13 cellular contexts compared by ENCODE assay signal in the genomic region with DNA sequence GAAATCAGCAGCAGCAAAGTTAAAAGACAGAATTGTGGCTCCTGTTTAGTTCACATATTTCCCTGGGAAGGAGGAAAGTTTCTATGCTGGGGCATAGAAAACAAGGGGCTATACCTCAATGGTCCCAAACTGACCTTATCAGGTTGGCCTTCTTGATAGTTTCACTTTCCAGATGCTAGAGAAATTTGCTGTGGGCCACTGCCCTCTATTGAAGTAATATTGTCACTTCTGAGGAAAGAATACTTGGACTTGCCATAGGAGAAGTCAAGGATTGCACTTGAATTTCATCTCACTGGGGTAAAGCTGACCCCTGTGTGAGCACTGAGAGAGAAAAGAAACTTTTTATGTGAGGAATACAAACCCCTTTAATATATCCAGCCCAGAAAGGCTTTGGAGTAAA. TPM values are rescaled to one million over a fixed set of nuclear protein-coding genes. Genes with fewer than 3 reads are reported as not detected.
DNase-seq lines count a peak whose midpoint lies in the region; ATAC-seq and TF ChIP-seq lines count a peak whose summit lies in the region.
"Had no signal": no experiment of that assay in that cellular context is flagged by ENCODE, and none has a peak within 500 bp of the region (broad histone marks: within the 10 kb centered on the region; RNA-seq: fewer than 3 reads in every experiment).

No MANE protein-coding gene starts in this region.

- H2BK5ac ChIP-seq in trophoblast cell (ENCODE audit: low read depth, low read length, poor library complexity), result no peak overlapping the region

- in situ Hi-C loops in brain microvascular endothelial cell (cut with HindIII; ENCODE audit: low pct_ligation_motif_present, low sequenced_read_pairs), result no loop called here

- no peak overlapping the region for H4K8ac ChIP-seq in trophoblast cell (ENCODE audit: low read depth, low read length)

- H2AFZ ChIP-seq in trophoblast cell (ENCODE audit: insufficient read depth, low read length, poor library complexity), result no peak overlapping the region

- peak overlapping the region; percentile 32 for H4K91ac ChIP-seq in trophoblast cell (ENCODE audit: low read depth, low read length)

- H3K27me3 ChIP-seq in brain microvascular endothelial cell (replicated peaks), result no peaks in the 10 kb centered on the region
- H3K27me3 ChIP-seq in trophoblast cell (ENCODE audit: insufficient read depth, low read length), result no peaks in the 10 kb centered on the region
- H3K27me3 ChIP-seq in spleen (replicated peaks in 1 of 7), result no peaks in the 10 kb centered on the region

- DNase-seq in GM10266 (ENCODE audit: extremely low spot score) (no peak), brain microvascular endothelial cell (no peak), trophoblast cell (peak in 1 of 2 donors; percentile 44), glutamatergic neuron (no peak), spleen (no peak)
- DNase-seq: activated naive CD4-positive, alpha-beta T cell treated with anti-CD3 and anti-CD28 coated beads, Interleukin-2, amount 50 U/mL, for 16 hours; left colon; retina had no signal

- no peak overlapping the region for H3K27ac ChIP-seq in brain microvascular endothelial cell
- no peak overlapping the region for H3K27ac ChIP-seq in trophoblast cell (ENCODE audit: low read depth, low read length)
- H3K27ac ChIP-seq in spleen, result peak overlapping the region in 2 of 8 donors; percentile 7 to 26
- H3K27ac ChIP-seq: epithelial cell of prostate had no signal

- H3K4me1 ChIP-seq in trophoblast cell (ENCODE audit: control insufficient read depth in 1 of 2, insufficient read depth in 2 of 2, low read length in 2 of 2) (peaks cover 0 to under 1% of the 10 kb centered on the region in 2 experiments), spleen (peaks cover 0 to 25% (median 9%) of the 10 kb centered on the region in 6 donors)

- no peak overlapping the region for H2BK12ac ChIP-seq in trophoblast cell (ENCODE audit: low read length)

- no peak overlapping the region for H2AK5ac ChIP-seq in trophoblast cell (ENCODE audit: low read length)

- no peak overlapping the region for H3K18ac ChIP-seq in trophoblast cell (ENCODE audit: low read length)

- no peaks in the 10 kb centered on the region for H3K4me1 Mint-ChIP-seq in glutamatergic neuron (ENCODE audit: low read depth, unreplicated experiment)

- intact Hi-C loops in spleen (cut with DNase I; ENCODE audit: low total_unique reads), result loop anchor here (10.0 kb wide), 1 partner anchor 312 kb away; no protein-coding TSS in a partner anchor

- no peaks in the 10 kb centered on the region for H3K9me3 ChIP-seq in trophoblast cell (ENCODE audit: insufficient read depth, low read depth, low read length)
- H3K9me3 ChIP-seq in spleen, result peaks cover 0 to 16% (median 0%) of the 10 kb centered on the region in 8 donors

- no peak overlapping the region for H3K4ac ChIP-seq in trophoblast cell (ENCODE audit: low read depth, low read length)

- H3K36me3 ChIP-seq in brain microvascular endothelial cell (replicated peaks) (no peaks in the 10 kb centered on the region), trophoblast cell (ENCODE audit: control insufficient read depth in 1 of 2, insufficient read depth in 2 of 2, low read length in 2 of 2) (no peaks in the 10 kb centered on the region), spleen (no peaks in the 10 kb centered on the region)

- H3K14ac ChIP-seq in trophoblast cell (ENCODE audit: low read length), result no peak overlapping the region

- peaks cover 2% of the 10 kb centered on the region for H3K79me1 ChIP-seq in trophoblast cell (ENCODE audit: low read length)

- no peak overlapping the region for H3K4me2 ChIP-seq in trophoblast cell (ENCODE audit: low read length)

- no peaks in the 10 kb centered on the region for H3K36me3 Mint-ChIP-seq in glutamatergic neuron (ENCODE audit: unreplicated experiment)

- H4K12ac ChIP-seq in trophoblast cell (ENCODE audit: low read depth, low read length), result no peak overlapping the region

- H3K27ac Mint-ChIP-seq in glutamatergic neuron (ENCODE audit: unreplicated experiment), result no peak overlapping the region

- no peak overlapping the region for H3K4me3 Mint-ChIP-seq in glutamatergic neuron (ENCODE audit: unreplicated experiment)

- no peaks in the 10 kb centered on the region for H3K79me2 ChIP-seq in trophoblast cell (ENCODE audit: control insufficient read depth, insufficient read depth, low read length, poor library complexity)

- no peaks in the 10 kb centered on the region for H3K9me3 Mint-ChIP-seq in glutamatergic neuron (ENCODE audit: unreplicated experiment)

- no peaks in the 10 kb centered on the region for H3K27me3 Mint-ChIP-seq in glutamatergic neuron (ENCODE audit: unreplicated experiment)

- ATAC-seq in GM21717 (IDR thresholded peaks at IDR 0.05; ENCODE audit: unreplicated experiment), result no peak
- ATAC-seq: activated CD4-positive, CD25-positive, alpha-beta regulatory T cell treated with anti-CD3 and anti-CD28 coated beads, Interleukin-2, amount 50 U/mL, for 24 hours; left colon had no signal

- no peak overlapping the region for H2BK120ac ChIP-seq in trophoblast cell (ENCODE audit: insufficient read depth, low read length, poor library complexity)

- TF ChIP-seq CTCF in GM10266 (IDR thresholded peaks at IDR 0.05; ENCODE audit: control insufficient read depth, insufficient read depth, low read depth, missing control alignments) (peak; percentile 41), LNCAP (IDR thresholded peaks at IDR 0.05) (peak; percentile 21; the same call in 1 of the 2 replicates), brain microvascular endothelial cell (IDR thresholded peaks at IDR 0.05; ENCODE audit: low read depth, low read length, missing control alignments) (peak; percentile 37), glutamatergic neuron (IDR thresholded peaks at IDR 0.05; ENCODE audit: partially characterized antibody, unreplicated experiment) (no peak), spleen (IDR thresholded peaks at IDR 0.05 in 8 of 11, conservative IDR thresholded peaks at IDR 0.05 in 3 of 11) (peak in 3 of 11 experiments; percentile 12 to 36 (median 30))

- no peak overlapping the region for H3K9ac ChIP-seq in trophoblast cell (ENCODE audit: low read length)

- TF ChIP-seq POLR2A in spleen (IDR thresholded peaks at IDR 0.05), result no peak

- H3K4me3 ChIP-seq in brain microvascular endothelial cell (ENCODE audit: low read depth, low read length) (no peak overlapping the region), trophoblast cell (ENCODE audit: low read depth, low read length) (no peak overlapping the region), spleen (no peak overlapping the region)

- no peak overlapping the region for H3K23ac ChIP-seq in trophoblast cell (ENCODE audit: low read length)

RNA-seq across cellular contexts. Expression of gene XCR1, which starts 49.3 kb away (rescaled TPM):
- polyA plus RNA-seq in trophoblast cell (2013), result 27.3 and 34.3 TPM in 2 replicates
- total RNA-seq in glutamatergic neuron (ENCODE audit: unreplicated experiment), result not detected
- 1 to 10 TPM in 6 of 7 donors, under 1 TPM in 1; 0.42 to 7.3 (median 4.7) TPM for total RNA-seq in spleen
- under 1 TPM; 0.06 to 0.26 (median 0.17) TPM for polyA plus RNA-seq in spleen
- total RNA-seq: OCI-LY7 had no signal
